ENCODE assay signal across 10 cellular contexts in genomic region chr14:34043627-34044372, GRCh38.
DNase-seq lines count a peak whose midpoint lies in the region; ATAC-seq, FAIRE-seq and TF ChIP-seq lines count a peak whose summit lies in the region.
"Had no signal": no experiment of that assay in that cellular context is flagged by ENCODE, and none has a peak within 500 bp of the region (broad histone marks: within the 10 kb centered on the region; RNA-seq: fewer than 3 reads in every experiment).

No MANE protein-coding gene starts in this region.

- H3K27ac Mint-ChIP-seq in activated CD8-positive, alpha-beta T cell treated with anti-CD3 and anti-CD28 coated beads for 36 hours = peak overlapping the region; percentile 80
- H3K27ac Mint-ChIP-seq: activated B cell treated with CpG ODN at 0.5 μM for 24 hours had no signal

- TF ChIP-seq CTCF in activated CD8-positive, alpha-beta T cell treated with anti-CD3 and anti-CD28 coated beads for 36 hours (IDR thresholded peaks at IDR 0.05) = no peak
- no peak for TF ChIP-seq CTCF in lower leg skin (IDR thresholded peaks at IDR 0.05)

- peaks cover 2% of the 10 kb centered on the region for H3K9me3 Mint-ChIP-seq in activated CD8-positive, alpha-beta T cell treated with anti-CD3 and anti-CD28 coated beads for 36 hours
- H3K9me3 Mint-ChIP-seq: activated B cell treated with CpG ODN at 0.5 μM for 24 hours had no signal

- intact Hi-C loops in activated CD8-positive, alpha-beta T cell treated with anti-CD3 and anti-CD28 coated beads for 36 hours (cut with micrococcal nuclease) = no loop called here
- intact Hi-C loops in lower leg skin (cut with DNase I; ENCODE audit: low total_unique reads) = no loop called here

- POLR2A ChIA-PET in activated CD8-positive, alpha-beta T cell treated with anti-CD3 and anti-CD28 coated beads for 36 hours (lab: Charles Lee) = interaction anchor here (0.7 to 2.0 kb wide), 5 partner anchors 12 to 30 kb away, joined by 3 to 12 read pairs (median 4); no protein-coding TSS in a partner anchor

- no peak for TF ChIP-seq POLR2A in lower leg skin (IDR thresholded peaks at IDR 0.05)

- H3K36me3 Mint-ChIP-seq in activated CD8-positive, alpha-beta T cell treated with anti-CD3 and anti-CD28 coated beads for 36 hours (ENCODE audit: low read depth) = no peaks in the 10 kb centered on the region

- peak; percentile 94 for ATAC-seq in HG03378 (IDR thresholded peaks at IDR 0.05; ENCODE audit: unreplicated experiment)
- peak; percentile 89 for ATAC-seq in activated CD8-positive, alpha-beta T cell treated with anti-CD3 and anti-CD28 coated beads for 36 hours

- peak overlapping the region; percentile 7 for H3K4me3 Mint-ChIP-seq in activated CD8-positive, alpha-beta T cell treated with anti-CD3 and anti-CD28 coated beads for 36 hours
- H3K4me3 Mint-ChIP-seq: activated B cell treated with CpG ODN at 0.5 μM for 24 hours had no signal

- H3K4me1 Mint-ChIP-seq in activated CD8-positive, alpha-beta T cell treated with anti-CD3 and anti-CD28 coated beads for 36 hours (ENCODE audit: low read depth) = peaks cover 42% of the 10 kb centered on the region
- H3K4me1 Mint-ChIP-seq: activated B cell treated with CpG ODN at 0.5 μM for 24 hours had no signal

- DNase-seq in NCI-H2029 (lab: John Stamatoyannopoulos, UW) = peak; percentile 75
- no peak for DNase-seq in NCI-H2029 treated with DMSO at 0.1 percent for 48 hours (lab: John Stamatoyannopoulos, UW)
- peak; percentile 95 for DNase-seq in activated CD8-positive, alpha-beta T cell treated with anti-CD3 and anti-CD28 coated beads for 36 hours
- peak; percentile 73 for DNase-seq in iPS-NIHi7 (ENCODE audit: extremely low spot score)
- peak; percentile 88 for DNase-seq in urothelium cell line (ENCODE audit: low spot score)
- DNase-seq in lower leg skin (ENCODE audit: low spot score in 2 of 2) = no peak
- no peak for DNase-seq in NAMALWA (ENCODE audit: low spot score)
- DNase-seq: activated B cell treated with CpG ODN at 0.5 μM for 24 hours had no signal

- no peak overlapping the region for H3K4me3 ChIP-seq in lower leg skin (ENCODE audit: low read depth, poor library complexity, severe bottlenecking)

- CTCF ChIA-PET in activated CD8-positive, alpha-beta T cell treated with anti-CD3 and anti-CD28 coated beads for 36 hours (lab: Charles Lee) = interaction anchor here (0.7 kb wide), 1 partner anchor 54 kb away, joined by 3 read pairs; no protein-coding TSS in a partner anchor

- peaks cover 9% of the 10 kb centered on the region for H3K27me3 Mint-ChIP-seq in activated CD8-positive, alpha-beta T cell treated with anti-CD3 and anti-CD28 coated beads for 36 hours
- H3K27me3 Mint-ChIP-seq: activated B cell treated with CpG ODN at 0.5 μM for 24 hours had no signal

- FAIRE-seq in urothelium cell line (lab: Jason Lieb, UNC) = peak; percentile 55
- FAIRE-seq: A204.1 had no signal

- WGBS in lower leg skin, 2 donors = 36 to 54% methylated on average over 4 of the region's 4 CpGs

Comparison
In these comparisons a context has a peak if more than half of its experiments do, and no peak if none do; other contexts are left out.
1. DNase-seq: peak in NCI-H2029 (single experiment), activated CD8-positive, alpha-beta T cell treated with anti-CD3 and anti-CD28 coated beads for 36 hours (single experiment), iPS-NIHi7 (single experiment) and urothelium cell line (single experiment); none in NCI-H2029 treated with DMSO at 0.1 percent for 48 hours (single experiment), lower leg skin (0 of 2) and NAMALWA (single experiment).